In the genomic region with DNA sequence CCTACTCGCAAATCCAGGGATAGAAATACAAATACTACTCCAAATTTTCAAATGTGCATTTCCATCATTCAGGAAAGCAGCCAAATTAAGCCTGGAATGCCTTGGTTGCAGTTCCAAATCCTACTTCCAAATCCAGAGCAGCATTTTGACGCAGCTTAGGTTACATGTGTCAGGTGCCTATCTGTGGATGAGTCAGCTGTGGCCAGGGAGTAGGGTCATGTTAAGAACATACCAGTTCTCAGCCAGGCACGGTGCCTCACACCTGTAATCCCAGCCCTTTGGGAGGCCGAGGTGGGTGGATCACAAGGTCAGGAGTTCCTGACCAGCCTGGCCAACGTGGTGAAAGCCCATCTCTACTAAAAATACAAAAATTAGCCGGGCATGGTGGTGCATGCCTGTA, we compare ENCODE assay signal across 26 cellular contexts.
"Had no signal": no experiment of that assay in that cellular context is flagged by ENCODE, and none has a peak within 500 bp of the region (broad histone marks: within the 10 kb centered on the region; RNA-seq: fewer than 3 reads in every experiment).

No MANE protein-coding gene starts in this region.

- H3K4me1 ChIP-seq: neural progenitor cell, pancreas, prostate gland, right lobe of liver, sigmoid colon, stomach, thyroid gland, tibial nerve, upper lobe of left lung, vagina had no signal

- DNase-seq: naive thymus-derived CD4-positive, alpha-beta T cell; natural killer cell; occipital lobe; pancreas; right cardiac atrium; right lobe of liver; sigmoid colon; small intestine; stimulated activated CD4-positive, alpha-beta T cell treated with anti-CD3 and anti-CD28 coated beads, Interleukin-15, amount 100 ng/mL, for 24 hours; stimulated activated CD4-positive, alpha-beta T cell treated with anti-CD3 and anti-CD28 coated beads, Interleukin-2, amount 100 ng/mL, for 24 hours; stimulated activated CD4-positive, alpha-beta T cell treated with anti-CD3 and anti-CD28 coated beads, Interleukin-2, amount 100 ng/mL, for 48 hours; stimulated activated CD4-positive, alpha-beta T cell treated with anti-CD3 and anti-CD28 coated beads, Interleukin-4, amount 100 ng/mL, for 24 hours; stimulated activated naive B cell treated with anti-CD40 and anti-IgM and Interleukin-4, amounts not matched to agents 10 μg/mL and 1 μg/mL and 100 μg/mL, for 72 hours; stimulated activated naive CD4-positive, alpha-beta T cell treated with Interleukin-2 at 50 U/mL for 16 hours; stomach; thyroid gland; trophoblast cell; upper lobe of left lung had no signal

- H3K27me3 Mint-ChIP-seq: naive thymus-derived CD4-positive, alpha-beta T cell; stimulated activated naive B cell treated with anti-CD40 and anti-IgM and Interleukin-4, amounts not matched to agents 10 μg/mL and 1 μg/mL and 100 μg/mL, for 72 hours; stimulated activated naive CD8-positive, alpha-beta T cell treated with anti-CD3 and anti-CD28 coated beads, Interleukin-15, Interleukin-2, amounts not matched to agents 100 ng/mL and 50 ng/mL, for 24 hours had no signal

- H3K4me3 Mint-ChIP-seq: naive thymus-derived CD4-positive, alpha-beta T cell; natural killer cell; nephron; neural progenitor cell; stimulated activated effector memory CD8-positive, alpha-beta T cell treated with anti-CD3 and anti-CD28 coated beads, Interleukin-12 subunit alpha, Interleukin-12 subunit beta, amount 100 ng/mL, for 72 hours; stimulated activated naive B cell treated with anti-CD40 and anti-IgM and Interleukin-4, amounts not matched to agents 10 μg/mL and 1 μg/mL and 100 μg/mL, for 72 hours; stimulated activated naive CD8-positive, alpha-beta T cell treated with anti-CD3 and anti-CD28 coated beads, Interleukin-15, Interleukin-2, amounts not matched to agents 100 ng/mL and 50 ng/mL, for 24 hours had no signal

- H3K36me3 ChIP-seq: neural progenitor cell had no signal

- H3K9me3 Mint-ChIP-seq: naive thymus-derived CD4-positive, alpha-beta T cell; natural killer cell; nephron; neural progenitor cell; stimulated activated effector memory CD8-positive, alpha-beta T cell treated with anti-CD3 and anti-CD28 coated beads, Interleukin-12 subunit alpha, Interleukin-12 subunit beta, amount 100 ng/mL, for 72 hours; stimulated activated naive B cell treated with anti-CD40 and anti-IgM and Interleukin-4, amounts not matched to agents 10 μg/mL and 1 μg/mL and 100 μg/mL, for 72 hours; stimulated activated naive CD8-positive, alpha-beta T cell treated with anti-CD3 and anti-CD28 coated beads, Interleukin-15, Interleukin-2, amounts not matched to agents 100 ng/mL and 50 ng/mL, for 24 hours had no signal

- H3K36me3 Mint-ChIP-seq: natural killer cell had no signal

- H3K27me3 ChIP-seq: neural progenitor cell, pancreas, right lobe of liver, sigmoid colon, stomach, thyroid gland, tibial nerve, upper lobe of left lung, vagina had no signal

- ATAC-seq: naive thymus-derived CD4-positive, alpha-beta T cell; natural killer cell; pancreas; right cardiac atrium; right lobe of liver; stimulated activated effector memory CD8-positive, alpha-beta T cell treated with anti-CD3 and anti-CD28 coated beads, Interleukin-12 subunit alpha, Interleukin-12 subunit beta, amount 100 ng/mL, for 72 hours; stimulated activated naive B cell treated with anti-CD40 and anti-IgM and Interleukin-4, amounts not matched to agents 10 μg/mL and 1 μg/mL and 100 μg/mL, for 72 hours had no signal

- H3K27ac ChIP-seq: neural progenitor cell, pancreas, prostate gland, right lobe of liver, sigmoid colon, stomach, thoracic aorta, thyroid gland, tibial nerve, upper lobe of left lung, vagina had no signal

- H3K27ac Mint-ChIP-seq: naive thymus-derived CD4-positive, alpha-beta T cell; natural killer cell; nephron; neural progenitor cell; stimulated activated effector memory CD8-positive, alpha-beta T cell treated with anti-CD3 and anti-CD28 coated beads, Interleukin-12 subunit alpha, Interleukin-12 subunit beta, amount 100 ng/mL, for 72 hours; stimulated activated naive CD8-positive, alpha-beta T cell treated with anti-CD3 and anti-CD28 coated beads, Interleukin-15, Interleukin-2, amounts not matched to agents 100 ng/mL and 50 ng/mL, for 24 hours had no signal

- H3K4me3 ChIP-seq: neural progenitor cell, pancreas, prostate gland, right lobe of liver, sigmoid colon, stomach, thoracic aorta, thyroid gland, tibial nerve, upper lobe of left lung, vagina had no signal

- H3K9me3 ChIP-seq: pancreas, prostate gland, right lobe of liver, sigmoid colon, stomach, thoracic aorta, thyroid gland, tibial nerve, upper lobe of left lung, vagina had no signal

- H3K4me1 Mint-ChIP-seq: natural killer cell, nephron, neural progenitor cell had no signal
